In the genomic region with DNA sequence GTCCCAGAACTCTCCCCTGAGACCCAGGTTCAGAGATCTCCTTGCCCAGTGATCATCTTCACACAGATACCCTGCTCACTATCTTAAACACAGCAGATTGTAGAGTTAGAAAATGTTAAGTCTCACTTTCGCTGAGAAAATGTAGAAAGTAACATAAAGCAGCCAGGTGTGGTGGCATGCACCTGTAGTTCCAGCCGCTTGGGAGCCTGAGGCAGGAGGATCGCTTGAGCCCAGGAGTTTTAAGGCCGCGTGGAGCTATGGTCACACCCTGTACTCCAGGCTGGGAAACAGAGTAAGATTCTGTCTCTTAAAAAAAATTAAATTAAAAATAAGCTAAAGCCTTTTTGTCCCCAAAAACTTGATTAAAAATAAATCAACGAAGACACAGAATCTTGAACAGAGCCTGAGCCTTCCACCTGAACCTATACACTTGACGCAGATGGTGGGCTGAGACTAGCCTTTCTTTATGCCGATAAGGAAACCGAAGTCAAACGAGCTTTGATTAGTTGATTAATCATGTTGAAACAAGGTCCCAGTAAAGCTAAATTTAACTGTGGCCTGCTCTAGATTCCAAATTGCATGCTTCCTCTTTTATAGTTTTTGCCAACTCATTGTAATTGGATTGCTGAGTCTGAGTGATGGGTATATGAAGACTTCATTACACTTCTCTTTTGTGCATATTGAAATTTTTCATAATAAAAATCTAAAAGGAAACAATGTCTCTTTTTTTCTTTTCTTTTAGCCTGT, we compare ENCODE assay signal across 12 cellular contexts. TPM values are rescaled to one million over a fixed set of nuclear protein-coding genes. Genes with fewer than 3 reads are reported as not detected.
A peak's percentile ranks its signal among the peaks of the same experiment; 100 is the strongest.
DNase-seq lines count a peak whose midpoint lies in the region; ATAC-seq, FAIRE-seq and TF ChIP-seq lines count a peak whose summit lies in the region.
"Had no signal": no experiment of that assay in that cellular context is flagged by ENCODE, and none has a peak within 500 bp of the region (broad histone marks: within the 10 kb centered on the region; RNA-seq: fewer than 3 reads in every experiment).

No MANE protein-coding gene starts in this region.

- H3K36me3 Mint-ChIP-seq in activated B cell treated with CpG ODN at 0.5 μM for 24 hours (ENCODE audit: low read depth): no peaks in the 10 kb centered on the region

- no TSS peak for BruUV-seq in HepG2 (replicated peaks; lab: Mats Ljungman, UMichigan)

- H3K9ac ChIP-seq in HepG2 (ENCODE audit: insufficient read depth, low read depth, low read length): no peak overlapping the region
- H3K9ac ChIP-seq: SK-N-SH had no signal

- FAIRE-seq in HepG2 (lab: Jason Lieb, UNC): no peak
- FAIRE-seq: bronchial epithelial cell had no signal

- TF ChIP-seq RAD21 in HepG2 (CRISPR knock-in tag; IDR thresholded peaks at IDR 0.05): no peak

- DNase-seq in GF-D8 (lab: John Stamatoyannopoulos, UW) (peak; percentile 64), activated B cell treated with CpG ODN at 0.5 μM for 24 hours (no peak), T-helper 9 cell (no peak), NCI-H1930 (lab: John Stamatoyannopoulos, UW) (no peak), HepG2 (ENCODE audit: low spot score) (no peak), foreskin keratinocyte (no peak)
- DNase-seq: EL, glutamatergic neuron, SK-N-SH had no signal

- no peaks in the 10 kb centered on the region for H3K79me2 ChIP-seq in HepG2 (ENCODE audit: insufficient read depth, low read length)

- H3K4me2 ChIP-seq in HepG2 (ENCODE audit: low read depth, low read length): no peak overlapping the region
- H3K4me2 ChIP-seq: SK-N-SH had no signal

- H3K9me3 Mint-ChIP-seq in activated B cell treated with CpG ODN at 0.5 μM for 24 hours: peaks cover 1% of the 10 kb centered on the region

- no peaks in the 10 kb centered on the region for H3K36me3 ChIP-seq in HepG2 (replicated peaks in 1 of 2; ENCODE audit: control insufficient read depth in 1 of 2, insufficient read depth in 2 of 2, low read length in 2 of 2)

- POLR2A ChIA-PET in activated B cell treated with CpG ODN at 0.5 μM for 24 hours (lab: Charles Lee) (interaction anchor here (0.9 to 1.7 kb wide), 4 partner anchors 19 to 31 kb away, joined by 4 to 6 read pairs (median 5); a partner anchor contains a TSS), HepG2 (lab: Yijun Ruan, JAX) (no interaction called here)

- TF ChIP-seq CTCF in activated B cell treated with CpG ODN at 0.5 μM for 24 hours (IDR thresholded peaks at IDR 0.05) (no peak), HepG2 (CRISPR knock-in tag; IDR thresholded peaks at IDR 0.05) (no peak), foreskin keratinocyte (conservative IDR thresholded peaks at IDR 0.05) (no peak)

- H3K27ac Mint-ChIP-seq in activated B cell treated with CpG ODN at 0.5 μM for 24 hours: peak overlapping the region; percentile 50

- CTCF ChIA-PET in activated B cell treated with CpG ODN at 0.5 μM for 24 hours (lab: Charles Lee): interaction anchor here (1.2 to 1.9 kb wide), 4 partner anchors 38 to 366 kb away, joined by 3 to 8 read pairs (median 4); a partner anchor contains a TSS
- CTCF ChIA-PET in HepG2 (lab: Yijun Ruan, JAX; ENCODE audit: low intra/inter-chr PET ratio, low total read pairs): no interaction called here

- H3K4me1 ChIP-seq in HepG2 (ENCODE audit: insufficient read depth, low read length): no peaks in the 10 kb centered on the region
- H3K4me1 ChIP-seq in foreskin keratinocyte: no peaks in the 10 kb centered on the region

- WGBS in HepG2 (ENCODE audit: low lambda C conversion rate): 56% methylated on average over 10 of the region's 10 CpGs

- peaks cover 25% of the 10 kb centered on the region for H3K4me1 Mint-ChIP-seq in activated B cell treated with CpG ODN at 0.5 μM for 24 hours

- no peak for TF ChIP-seq POLR2A in HepG2 (IDR thresholded peaks at IDR 0.05; ENCODE audit: insufficient read depth in 1 of 2, low read depth in 2 of 2, low read length in 2 of 2)

- intact Hi-C loops in activated B cell treated with CpG ODN at 0.5 μM for 24 hours (cut with micrococcal nuclease) (loop anchor here (1.0 kb wide), 1 partner anchor 21 kb away; no protein-coding TSS in a partner anchor), HepG2 (cut with micrococcal nuclease; ENCODE audit: unreplicated experiment) (no loop called here)

- H2AFZ ChIP-seq in HepG2 (ENCODE audit: low read length): no peak overlapping the region

- ATAC-seq in GM21360 (IDR thresholded peaks at IDR 0.05; ENCODE audit: unreplicated experiment) (peak; percentile 36), HG03432 (IDR thresholded peaks at IDR 0.05; ENCODE audit: unreplicated experiment) (peak; percentile 29), activated B cell treated with CpG ODN at 0.5 μM for 24 hours (ENCODE audit: low read depth) (peak; percentile 49), HepG2 (no peak), foreskin keratinocyte (no peak)

- H3K27me3 Mint-ChIP-seq in activated B cell treated with CpG ODN at 0.5 μM for 24 hours: peaks cover 2% of the 10 kb centered on the region

- no peak overlapping the region for H3K4me3 ChIP-seq in HepG2 (replicated peaks in 1 of 3; ENCODE audit: insufficient read depth in 1 of 3, low read depth in 2 of 3, low read length in 3 of 3)

- in situ Hi-C loops in HepG2 (cut with HindIII; ENCODE audit: extremely low pct_ligation_motif_present, low pct_unique_long_range_greater_than_20kb): no loop called here

- no peak overlapping the region for H3K4me3 Mint-ChIP-seq in activated B cell treated with CpG ODN at 0.5 μM for 24 hours

- no peak for TF ChIP-seq EP300 in HepG2 (IDR thresholded peaks at IDR 0.05; ENCODE audit: low read depth in 2 of 2, low read length in 2 of 2)
- no peak for TF ChIP-seq EP300 in HepG2 (CRISPR knock-in tag; IDR thresholded peaks at IDR 0.05; ENCODE audit: borderline replicate concordance)

- no peaks in the 10 kb centered on the region for H4K20me1 ChIP-seq in HepG2 (ENCODE audit: insufficient read depth, low read length)

- no peak overlapping the region for H3K27ac ChIP-seq in HepG2 (ENCODE audit: extremely low read length, insufficient read depth, low read length)
- no peak overlapping the region for H3K27ac ChIP-seq in foreskin keratinocyte

- no peaks in the 10 kb centered on the region; a peak in 1 of 5 replicates for H3K27me3 ChIP-seq in HepG2 (ENCODE audit: control insufficient read depth in 1 of 2, insufficient read depth in 2 of 2, low read length in 2 of 2)
- peaks cover 29% of the 10 kb centered on the region for H3K27me3 ChIP-seq in foreskin keratinocyte

- no peaks in the 10 kb centered on the region for H3K9me3 ChIP-seq in HepG2 (ENCODE audit: low read length)
- H3K9me3 ChIP-seq: SK-N-SH had no signal

TF ChIP-seq in HepG2, 621 proteins besides CTCF, POLR2A, EP300 and RAD21:
- TF ChIP-seq NFKB2 (CRISPR knock-in tag; IDR thresholded peaks at IDR 0.05; ENCODE audit: borderline replicate concordance): no peak
- no peak for TF ChIP-seq RORA (CRISPR knock-in tag; IDR thresholded peaks at IDR 0.05)
TF ChIP-seq in HepG2: peak in this region for 0.

RNA-seq across cellular contexts. Expression of a gene that starts 31.3 kb away (rescaled TPM):
- 18.2 and 23.4 TPM in 2 replicates for total RNA-seq in activated B cell treated with CpG ODN at 0.5 μM for 24 hours
- total RNA-seq in HepG2 (2016; rRNA removed; fragmentation: Illumina TruSeq; extraction: Trizol): 11.8 and 17.4 TPM in 2 replicates
- 2.2 and 2.6 TPM in 2 replicates for total RNA-seq in HepG2 (2016; cell fraction: cytosol; rRNA removed; fragmentation: Illumina TruSeq; extraction: Trizol; ENCODE audit: low read depth)
- 10.5 and 15.0 TPM in 2 replicates for total RNA-seq in HepG2 (2016; cell fraction: insoluble cytoplasmic fraction; rRNA removed; fragmentation: Illumina TruSeq; extraction: Trizol)
- 3.6 and 3.8 TPM in 2 replicates for total RNA-seq in HepG2 (2016; cell fraction: membrane; rRNA removed; fragmentation: Illumina TruSeq; extraction: Trizol)
- 12.3 and 13.7 TPM in 2 replicates for total RNA-seq in HepG2 (2016; cell fraction: nucleus; rRNA removed; fragmentation: Illumina TruSeq; extraction: Trizol)
- 2.8 and 5.1 TPM in 2 replicates for polyA plus RNA-seq in HepG2 (2011; rRNA removed)
- polyA plus RNA-seq in HepG2 (2011; cell fraction: cytosol; rRNA removed): 1.1 and 1.5 TPM in 2 replicates
- 2.3 and 2.9 TPM in 2 replicates for polyA plus RNA-seq in HepG2 (2011; cell fraction: nucleus; rRNA removed)
- 0.87 and 4.0 TPM in 2 replicates for polyA plus RNA-seq in HepG2 (2012)
- 0.60 and 0.83 TPM in 2 replicates for polyA plus RNA-seq in HepG2 (2016; cell fraction: cytosol; fragmentation: Illumina TruSeq; extraction: Trizol; ENCODE audit: low read depth)
- 14.9 and 15.0 TPM in 2 replicates for polyA plus RNA-seq in HepG2 (2016; cell fraction: insoluble cytoplasmic fraction; fragmentation: Illumina TruSeq; extraction: Trizol; ENCODE audit: low read depth)
- 1.5 and 1.7 TPM in 2 replicates for polyA plus RNA-seq in HepG2 (2016; cell fraction: membrane; fragmentation: Illumina TruSeq; extraction: Trizol; ENCODE audit: low read depth)
- 15.5 and 15.9 TPM in 2 replicates for polyA plus RNA-seq in HepG2 (2016; cell fraction: nucleus; fragmentation: Illumina TruSeq; extraction: Trizol; ENCODE audit: insufficient read depth, low read depth)
- polyA minus RNA-seq in HepG2 (2011; rRNA and poly(A)+ RNA removed; ENCODE audit: low replicate concordance): 4.0 and 28.3 TPM in 2 replicates
- 2.6 and 3.3 TPM in 2 replicates for polyA minus RNA-seq in HepG2 (2011; cell fraction: cytosol; rRNA and poly(A)+ RNA removed)
- polyA minus RNA-seq in HepG2 (2011; cell fraction: nucleus; rRNA and poly(A)+ RNA removed): 4.2 and 5.9 TPM in 2 replicates
- total RNA-seq in foreskin keratinocyte: 13.3 and 16.7 TPM in 2 replicates
- 11.3 and 16.0 TPM in 2 replicates for polyA plus RNA-seq in foreskin keratinocyte

Comparison
In these comparisons a context has a peak if more than half of its experiments do, and no peak if none do; other contexts are left out.
1. ATAC-seq: peak in GM21360 (single experiment), HG03432 (single experiment) and activated B cell treated with CpG ODN at 0.5 μM for 24 hours (single experiment); none in HepG2 (single experiment) and foreskin keratinocyte (single experiment).